ENCODE assay signal across 17 cellular contexts in the genomic region with DNA sequence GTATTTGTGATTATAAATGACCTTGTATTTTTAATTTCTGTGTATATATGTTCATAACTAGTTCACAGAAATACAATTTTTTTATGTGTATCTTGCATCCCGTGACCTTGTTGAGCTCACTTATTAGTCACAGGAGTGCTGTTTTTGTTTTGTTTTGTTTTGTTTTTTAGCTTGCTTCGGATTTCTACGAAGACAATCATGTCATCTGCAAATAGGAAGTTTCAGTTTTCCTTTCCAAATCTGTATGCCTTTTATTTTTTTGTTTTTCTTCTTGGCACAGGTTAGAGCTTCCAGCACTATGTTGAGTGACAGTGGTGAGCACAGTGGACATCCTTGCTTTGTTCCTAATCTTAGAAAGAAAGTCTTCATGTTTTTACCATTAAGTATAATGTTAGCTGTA.
DNase-seq lines count a peak whose midpoint lies in the region; ATAC-seq and TF ChIP-seq lines count a peak whose summit lies in the region.
"Had no signal": no experiment of that assay in that cellular context is flagged by ENCODE, and none has a peak within 500 bp of the region (broad histone marks: within the 10 kb centered on the region; RNA-seq: fewer than 3 reads in every experiment).

No MANE protein-coding gene starts in this region.

- H3K27me3 Mint-ChIP-seq in activated naive CD8-positive, alpha-beta T cell treated with anti-CD3 and anti-CD28 coated beads, Interleukin-2, amount 50 U/mL, for 24 hours: no peaks in the 10 kb centered on the region
- H3K27me3 Mint-ChIP-seq: T-helper 17 cell had no signal

- no peak overlapping the region for H2AK5ac ChIP-seq in neuronal stem cell (ENCODE audit: low read depth, low read length)

- H3K36me3 Mint-ChIP-seq in activated naive CD8-positive, alpha-beta T cell treated with anti-CD3 and anti-CD28 coated beads, Interleukin-2, amount 50 U/mL, for 24 hours (ENCODE audit: low read depth): no peaks in the 10 kb centered on the region

- no peak overlapping the region for H3K23ac ChIP-seq in neuronal stem cell (ENCODE audit: low read depth, low read length, poor library complexity)

- no peak overlapping the region for H3K27ac Mint-ChIP-seq in activated naive CD8-positive, alpha-beta T cell treated with anti-CD3 and anti-CD28 coated beads, Interleukin-2, amount 50 U/mL, for 24 hours
- H3K27ac Mint-ChIP-seq: T-helper 17 cell had no signal

- no peak overlapping the region for H3K4me3 ChIP-seq in left lung
- no peak overlapping the region for H3K4me3 ChIP-seq in neuronal stem cell (ENCODE audit: low read length in 2 of 2)
- H3K4me3 ChIP-seq: BLaER1 treated with 17β-estradiol and CSF1 and Interleukin-3, amounts not matched to agents 10 nM and 100 nM had no signal

- no peaks in the 10 kb centered on the region for H3K79me1 ChIP-seq in neuronal stem cell (ENCODE audit: low read depth, low read length)

- H4K8ac ChIP-seq in neuronal stem cell (ENCODE audit: low read depth, low read length): no peak overlapping the region

- no peak overlapping the region for H3K14ac ChIP-seq in neuronal stem cell (ENCODE audit: low read length)

- ATAC-seq in GM18498 (IDR thresholded peaks at IDR 0.05; ENCODE audit: unreplicated experiment) (peak; percentile 65), GM18873 (IDR thresholded peaks at IDR 0.05; ENCODE audit: low FRiP score, unreplicated experiment) (peak; percentile 63), HG02798 (IDR thresholded peaks at IDR 0.05; ENCODE audit: poor library complexity, unreplicated experiment) (peak; percentile 48), GM18861 (IDR thresholded peaks at IDR 0.05; ENCODE audit: unreplicated experiment) (no peak), left lung (no peak)
- no peak for ATAC-seq in activated naive CD8-positive, alpha-beta T cell treated with anti-CD3 and anti-CD28 coated beads, Interleukin-2, amount 50 U/mL, for 24 hours
- ATAC-seq: T-helper 17 cell had no signal

- intact Hi-C loops in left lung (cut with DNase I): no loop called here

- H2BK12ac ChIP-seq in neuronal stem cell (ENCODE audit: low read length): no peak overlapping the region

- no peaks in the 10 kb centered on the region for H3K4me1 Mint-ChIP-seq in activated naive CD8-positive, alpha-beta T cell treated with anti-CD3 and anti-CD28 coated beads, Interleukin-2, amount 50 U/mL, for 24 hours
- H3K4me1 Mint-ChIP-seq: T-helper 17 cell had no signal

- H3K4me1 ChIP-seq in left lung: no peaks in the 10 kb centered on the region
- H3K4me1 ChIP-seq in neuronal stem cell (ENCODE audit: control insufficient read depth in 2 of 2, insufficient read depth in 1 of 2, low read depth in 1 of 2, low read length in 2 of 2): peaks cover 0 to 2% of the 10 kb centered on the region in 2 donors

- TF ChIP-seq CTCF in left lung (IDR thresholded peaks at IDR 0.05): no peak

- no peak overlapping the region for H3K18ac ChIP-seq in neuronal stem cell (ENCODE audit: low read length)

- no peaks in the 10 kb centered on the region for H3K9me3 Mint-ChIP-seq in activated naive CD8-positive, alpha-beta T cell treated with anti-CD3 and anti-CD28 coated beads, Interleukin-2, amount 50 U/mL, for 24 hours

- no peak overlapping the region for H3K4me3 Mint-ChIP-seq in activated naive CD8-positive, alpha-beta T cell treated with anti-CD3 and anti-CD28 coated beads, Interleukin-2, amount 50 U/mL, for 24 hours
- H3K4me3 Mint-ChIP-seq: T-helper 17 cell had no signal

- no peaks in the 10 kb centered on the region for H3K27me3 ChIP-seq in left lung
- H3K27me3 ChIP-seq in neuronal stem cell (ENCODE audit: control insufficient read depth in 3 of 3, insufficient read depth in 3 of 3, low read depth in 1 of 3, low read length in 3 of 3): peaks cover 0 to 2% (median 0%) of the 10 kb centered on the region in 3 experiments
- H3K27me3 ChIP-seq: BLaER1 treated with 17β-estradiol and CSF1 and Interleukin-3, amounts not matched to agents 10 nM and 100 nM had no signal

- no peak overlapping the region for H3K4ac ChIP-seq in neuronal stem cell (ENCODE audit: low read length)

- no peak overlapping the region for H2BK5ac ChIP-seq in neuronal stem cell (ENCODE audit: low read length)

- no CpG with 5 or more reads among the region's 3 CpGs for WGBS in neuronal stem cell (ENCODE audit: extremely low coverage in 2 of 2, insufficient read length in 2 of 2, insufficient replicate concordance in 1 of 2), 2 donors

- no peak overlapping the region for H3K4me2 ChIP-seq in neuronal stem cell (ENCODE audit: insufficient read depth, low read length, poor library complexity, severe bottlenecking)
- H3K4me2 ChIP-seq: BLaER1 treated with 17β-estradiol and CSF1 and Interleukin-3, amounts not matched to agents 10 nM and 100 nM had no signal

- no peak overlapping the region for H3K9ac ChIP-seq in neuronal stem cell (ENCODE audit: low read depth, low read length, poor library complexity)
- H3K9ac ChIP-seq: BLaER1 treated with 17β-estradiol and CSF1 and Interleukin-3, amounts not matched to agents 10 nM and 100 nM had no signal

- no peak overlapping the region for H2BK15ac ChIP-seq in neuronal stem cell (ENCODE audit: low read length)

- no peak overlapping the region for H2AFZ ChIP-seq in neuronal stem cell (ENCODE audit: low read length)

- no peaks in the 10 kb centered on the region for H3K36me3 ChIP-seq in left lung
- no peaks in the 10 kb centered on the region for H3K36me3 ChIP-seq in neuronal stem cell (replicated peaks in 1 of 2; ENCODE audit: control insufficient read depth in 2 of 2, insufficient read depth in 2 of 2, low read length in 2 of 2)

- H3K27ac ChIP-seq in left lung (no peak overlapping the region), neuronal stem cell (replicated peaks; ENCODE audit: low read length) (no peak overlapping the region)
- H3K27ac ChIP-seq: BLaER1 treated with 17β-estradiol and CSF1 and Interleukin-3, amounts not matched to agents 10 nM and 100 nM; HL-60 had no signal

- no peak overlapping the region for H2BK120ac ChIP-seq in neuronal stem cell (ENCODE audit: low read depth, low read length)

- peaks cover 0 to 12% of the 10 kb centered on the region in 2 donors for H3K9me3 ChIP-seq in left lung
- no peaks in the 10 kb centered on the region for H3K9me3 ChIP-seq in neuronal stem cell (replicated peaks in 1 of 2; ENCODE audit: control insufficient read depth in 2 of 2, insufficient read depth in 1 of 2, low read depth in 1 of 2, low read length in 2 of 2)

- no peak overlapping the region for H4K91ac ChIP-seq in neuronal stem cell (ENCODE audit: low read depth, low read length, poor library complexity)

- DNase-seq in LHCN-M2 (ENCODE audit: low read depth) (peak; percentile 3), left lung (no peak), neuronal stem cell (ENCODE audit: low spot score) (no peak)
- DNase-seq in activated naive CD8-positive, alpha-beta T cell treated with anti-CD3 and anti-CD28 coated beads, Interleukin-2, amount 50 U/mL, for 24 hours: no peak
- DNase-seq: GF-D8, GOT3, NCI-H1105 treated with DMSO at 0.1 percent for 48 hours, NCI-H1930, NCI-H510A, SIG-M5, T-helper 17 cell had no signal

Comparison
In these comparisons a context has a peak if more than half of its experiments do, and no peak if none do; other contexts are left out.
1. ATAC-seq: peak in GM18498 (single experiment), GM18873 (single experiment) and HG02798 (single experiment); none in GM18861 (single experiment), left lung (single experiment) and activated naive CD8-positive, alpha-beta T cell treated with anti-CD3 and anti-CD28 coated beads, Interleukin-2, amount 50 U/mL, for 24 hours (single experiment).